Comparison of ENCODE assay signal across 28 cellular contexts in genomic region chr5:78260771-78261170, GRCh38.
"Had no signal": no experiment of that assay in that cellular context is flagged by ENCODE, and none has a peak within 500 bp of the region (broad histone marks: within the 10 kb centered on the region; RNA-seq: fewer than 3 reads in every experiment).

No MANE protein-coding gene starts in this region.

- H3K27ac Mint-ChIP-seq: activated naive CD4-positive, alpha-beta T cell treated with anti-CD3 and anti-CD28 coated beads for 36 hours; activated naive CD8-positive, alpha-beta T cell treated with anti-CD3 and anti-CD28 coated beads, Interleukin-2, amount 10 ng/mL, durations not matched to agents 7 days and 5 days; activated T-helper 1 cell treated with anti-CD3 and anti-CD28 coated beads, Interleukin-12 subunit alpha, Interleukin-12 subunit beta, Interleukin-2, Interleukin-4 antibody, amounts not matched to agents 30 ng/mL and 10 ng/mL and 1 ng/mL, durations not matched to agents 14 hours and 24 hours and 36 hours; natural killer cell treated with Interleukin-12 subunit alpha and Interleukin-12 subunit beta and Interleukin-15 and Interleukin-18, amount 100 ng/mL, for 72 hours; T-helper 1 cell treated with Interleukin-12 subunit alpha and Interleukin-12 subunit beta and Interleukin-4 antibody, amounts not matched to agents 30 μg/mL and 1 μg/mL, for 36 hours had no signal

- H3K4me1 ChIP-seq: gastroesophageal sphincter, testis, transverse colon had no signal

- FAIRE-seq: colon, kidney, TTC549 had no signal

- H3K27me3 Mint-ChIP-seq: activated naive CD8-positive, alpha-beta T cell treated with anti-CD3 and anti-CD28 coated beads, Interleukin-2, amount 10 ng/mL, durations not matched to agents 7 days and 5 days; central memory CD8-positive, alpha-beta T cell; natural killer cell treated with Interleukin-12 subunit alpha and Interleukin-12 subunit beta and Interleukin-15 and Interleukin-18, amount 100 ng/mL, for 72 hours had no signal

- H3K4me3 ChIP-seq: gastroesophageal sphincter, hepatocyte, testis, transverse colon had no signal

- H3K27ac ChIP-seq: gastroesophageal sphincter, hepatocyte, testis, transverse colon, VCaP had no signal

- H3K9me3 Mint-ChIP-seq: activated T-helper 1 cell treated with anti-CD3 and anti-CD28 coated beads, Interleukin-12 subunit alpha, Interleukin-12 subunit beta, Interleukin-2, Interleukin-4 antibody, amounts not matched to agents 30 ng/mL and 10 ng/mL and 1 ng/mL, durations not matched to agents 14 hours and 24 hours and 36 hours; central memory CD8-positive, alpha-beta T cell; natural killer cell treated with Interleukin-12 subunit alpha and Interleukin-12 subunit beta and Interleukin-15 and Interleukin-18, amount 100 ng/mL, for 72 hours had no signal

- H2AFZ ChIP-seq: hepatocyte had no signal

- H3K4me1 Mint-ChIP-seq: activated naive CD8-positive, alpha-beta T cell treated with anti-CD3 and anti-CD28 coated beads, Interleukin-2, amount 10 ng/mL, durations not matched to agents 7 days and 5 days had no signal

- H3K27me3 ChIP-seq: gastroesophageal sphincter, hepatocyte, testis, transverse colon had no signal

- H3K4me2 ChIP-seq: hepatocyte had no signal

- ATAC-seq: gastroesophageal sphincter; left colon; natural killer cell treated with Interleukin-12 subunit alpha and Interleukin-12 subunit beta and Interleukin-15 and Interleukin-18, amount 100 ng/mL, for 72 hours; right cardiac atrium had no signal

- H3K9me3 ChIP-seq: gastroesophageal sphincter, testis, transverse colon had no signal

- DNase-seq: activated CD4-positive, alpha-beta T cell treated with anti-CD3 and anti-CD28 coated beads for 4 hours; activated CD4-positive, alpha-beta T cell treated with anti-CD3 and anti-CD28 coated beads, Interleukin-2, amount 50 U/mL, for 48 hours; activated CD8-positive, alpha-beta memory T cell treated with anti-CD3 and anti-CD28 coated beads for 24 hours; activated effector memory CD4-positive, alpha-beta T cell treated with anti-CD3 and anti-CD28 coated beads, Interleukin-2, amount 50 U/mL, for 16 hours; activated naive CD4-positive, alpha-beta T cell treated with anti-CD3 and anti-CD28 coated beads for 36 hours; activated naive CD8-positive, alpha-beta T cell treated with anti-CD3 and anti-CD28 coated beads, Interleukin-2, amount 10 ng/mL, durations not matched to agents 7 days and 5 days; activated T-cell treated with anti-CD3 and anti-CD28 coated beads, Interleukin-2, amount 50 U/mL, for 1 hour; amniotic stem cell; dermis blood vessel endothelial cell; effector CD4-positive, alpha-beta T cell; kidney; left colon; posterior cingulate gyrus; right cardiac atrium; stimulated activated CD4-positive, alpha-beta T cell treated with anti-CD3 and anti-CD28 coated beads, Interleukin-2, amount 100 ng/mL, for 48 hours; stimulated activated naive CD4-positive, alpha-beta T cell treated with Interleukin-2 at 50 U/mL for 16 hours; T-helper 9 cell; testis; transverse colon had no signal

- H3K4me3 Mint-ChIP-seq: activated naive CD4-positive, alpha-beta T cell treated with anti-CD3 and anti-CD28 coated beads for 36 hours; activated naive CD8-positive, alpha-beta T cell treated with anti-CD3 and anti-CD28 coated beads, Interleukin-2, amount 10 ng/mL, durations not matched to agents 7 days and 5 days; activated T-helper 1 cell treated with anti-CD3 and anti-CD28 coated beads, Interleukin-12 subunit alpha, Interleukin-12 subunit beta, Interleukin-2, Interleukin-4 antibody, amounts not matched to agents 30 ng/mL and 10 ng/mL and 1 ng/mL, durations not matched to agents 14 hours and 24 hours and 36 hours; central memory CD8-positive, alpha-beta T cell; natural killer cell treated with Interleukin-12 subunit alpha and Interleukin-12 subunit beta and Interleukin-15 and Interleukin-18, amount 100 ng/mL, for 72 hours; T-helper 1 cell treated with Interleukin-12 subunit alpha and Interleukin-12 subunit beta and Interleukin-4 antibody, amounts not matched to agents 30 μg/mL and 1 μg/mL, for 36 hours had no signal
